ENCODE assay signal across 8 cellular contexts in the genomic region with DNA sequence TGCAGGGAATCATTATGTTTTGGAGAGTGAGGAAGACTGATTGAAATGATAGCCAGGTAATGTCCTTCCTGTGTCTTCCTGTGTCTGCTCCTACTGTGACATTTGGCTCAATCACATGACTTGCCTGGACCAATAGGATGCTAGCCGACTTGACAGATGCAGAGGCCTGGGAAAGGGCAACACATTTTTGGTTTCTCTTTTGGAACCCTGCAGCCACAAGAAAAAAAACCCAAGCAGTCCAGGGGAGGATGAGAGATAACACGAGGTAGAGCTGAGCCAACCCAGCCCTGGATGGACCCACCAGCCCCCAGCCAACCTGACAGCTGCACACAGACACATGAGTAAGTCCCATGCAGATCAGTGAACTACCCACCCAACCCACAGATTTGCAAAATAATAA.
DNase-seq lines count a peak whose midpoint lies in the region; ATAC-seq, FAIRE-seq and TF ChIP-seq lines count a peak whose summit lies in the region.

No MANE protein-coding gene starts in this region.

- no peaks in the 10 kb centered on the region for H4K20me1 ChIP-seq in GM12878 (ENCODE audit: control insufficient read depth, insufficient read depth)

- H3K9ac ChIP-seq in GM12878 (ENCODE audit: control insufficient read depth, insufficient read depth, low read length), result no peak overlapping the region; the same call in 1 of the 2 replicates

- SMC1A ChIA-PET in GM12878 (lab: Charles Lee; ENCODE audit: uncharacterized antibody, unreplicated experiment), result interaction anchor here (0.8 to 1.3 kb wide), 4 partner anchors 79 to 253 kb away, joined by 3 to 4 read pairs (median 3); no protein-coding TSS in a partner anchor

- peak; percentile 89 for FAIRE-seq in GM12878 (lab: Jason Lieb, UNC)

- no peaks in the 10 kb centered on the region for H3K36me3 ChIP-seq in GM12878 (ENCODE audit: control insufficient read depth in 2 of 2, insufficient read depth in 2 of 2, low read length in 1 of 2)
- no peaks in the 10 kb centered on the region for H3K36me3 ChIP-seq in sigmoid colon

- H3K4me1 ChIP-seq in GM12878 (ENCODE audit: control insufficient read depth, insufficient read depth, low read length) (peaks cover 10% of the 10 kb centered on the region), sigmoid colon (no peaks in the 10 kb centered on the region)

- TF ChIP-seq EP300 in GM12878 (IDR thresholded peaks at IDR 0.05; ENCODE audit: borderline replicate concordance in 1 of 2, control insufficient read depth in 1 of 2, low read depth in 2 of 2, low read length in 2 of 2) (no peak), sigmoid colon (IDR thresholded peaks at IDR 0.05) (no peak)

- 7% methylated on average over 2 of the region's 2 CpGs for WGBS in GM12878 (ENCODE audit: insufficient coverage, insufficient replicate concordance, low lambda C conversion rate, missing lambda C conversion rate)
- WGBS in sigmoid colon, 2 donors, result 64 to 77% methylated on average over 2 of the region's 2 CpGs

- no peak for TF ChIP-seq POLR2A in GM18505 (IDR thresholded peaks at IDR 0.05; ENCODE audit: borderline replicate concordance, extremely low read depth, insufficient read depth, insufficient read length)
- 0 out of 2 replicates have a peak, but pooled peaks have one; percentile 31 for TF ChIP-seq POLR2A in GM12878 (IDR thresholded peaks at IDR 0.05; ENCODE audit: low read depth, low read length)
- no peak for TF ChIP-seq POLR2A in sigmoid colon (IDR thresholded peaks at IDR 0.05)

- TF ChIP-seq CTCF in GM12878 (IDR thresholded peaks at IDR 0.05 in 2 of 3, conservative IDR thresholded peaks at IDR 0.05 in 1 of 3; ENCODE audit: control insufficient read depth in 2 of 3, extremely low read depth in 1 of 3, insufficient read depth in 1 of 3, low read depth in 3 of 3, low read length in 3 of 3) (no peak), sigmoid colon (IDR thresholded peaks at IDR 0.05) (no peak)

- H3K9me3 ChIP-seq in GM12878 (replicated peaks; ENCODE audit: control insufficient read depth, insufficient read depth, low read length) (peaks cover 8% of the 10 kb centered on the region; the same call in 2 of the 3 replicates), sigmoid colon (no peaks in the 10 kb centered on the region)

- no TSS peak for BruUV-seq in GM12878 (replicated peaks; lab: Mats Ljungman, UMichigan)

- no peak for TF ChIP-seq RAD21 in GM12878 (IDR thresholded peaks at IDR 0.05; ENCODE audit: insufficient read depth, low read depth, low read length)

- peak overlapping the region; percentile 22; the same call in 1 of the 2 replicates for H3K4me3 ChIP-seq in GM12878
- no peak overlapping the region for H3K4me3 ChIP-seq in sigmoid colon

- POLR2A ChIA-PET in GM12878 (lab: Charles Lee), result no interaction called here

- H3K27ac ChIP-seq in GM12878 (ENCODE audit: control insufficient read depth, insufficient read depth) (peak overlapping the region; percentile 52), sigmoid colon (no peak overlapping the region)

- peak overlapping the region; percentile 76 for H2AFZ ChIP-seq in GM12878 (ENCODE audit: control insufficient read depth, low read depth, low read length)

- H3K27me3 ChIP-seq in GM12878 (replicated peaks in 1 of 2; ENCODE audit: control insufficient read depth in 2 of 2, insufficient read depth in 2 of 2, low read length in 1 of 2) (no peaks in the 10 kb centered on the region), sigmoid colon (no peaks in the 10 kb centered on the region)

- in situ Hi-C loops in GM12878 (cut with MboI), result no loop called here

- ATAC-seq in GM18505 (IDR thresholded peaks at IDR 0.05; ENCODE audit: unreplicated experiment), result peak; percentile 61
- peak; percentile 91 for ATAC-seq in GM21390 (IDR thresholded peaks at IDR 0.05; ENCODE audit: unreplicated experiment)
- ATAC-seq in HG03175 (IDR thresholded peaks at IDR 0.05; ENCODE audit: unreplicated experiment), result peak; percentile 90
- ATAC-seq in GM12878, result peak; percentile 93
- no peak for ATAC-seq in Right ventricle myocardium superior (ENCODE audit: poor library complexity)

- intact Hi-C loops in GM12878 (cut with micrococcal nuclease; ENCODE audit: unreplicated experiment), result no loop called here
- intact Hi-C loops in Right ventricle myocardium superior (cut with DNase I), result no loop called here
- intact Hi-C loops in sigmoid colon (cut with DNase I), result no loop called here

- no peaks in the 10 kb centered on the region for H3K79me2 ChIP-seq in GM12878 (ENCODE audit: control insufficient read depth, insufficient read depth, low read length)

- H3K4me2 ChIP-seq in GM12878 (ENCODE audit: control insufficient read depth, insufficient read depth), result peak overlapping the region; percentile 34

- peak; percentile 94 for DNase-seq in GM12878 (ENCODE audit: low read depth, low spot score)
- DNase-seq in stimulated activated CD4-positive, alpha-beta T cell treated with anti-CD3 and anti-CD28 coated beads, Interleukin-4, amount 100 ng/mL, for 4 hours, result no peak
- DNase-seq in Right ventricle myocardium superior, result no peak
- no peak for DNase-seq in sigmoid colon
- no peak for DNase-seq in stimulated activated CD4-positive, alpha-beta T cell treated with anti-CD3 and anti-CD28 coated beads, Interleukin-12 subunit alpha, Interleukin-12 subunit beta, amount 100 ng/mL, for 4 hours

- RAD21 ChIA-PET in GM12878 (lab: Charles Lee; ENCODE audit: unreplicated experiment), result interaction anchor here (1.1 to 1.5 kb wide), 2 partner anchors 81 to 120 kb away, joined by 3 to 5 read pairs; no protein-coding TSS in a partner anchor

- CTCF ChIA-PET in GM12878 (lab: Yijun Ruan, JAX), result interaction anchor here (1.0 to 1.2 kb wide), 2 partner anchors 109 to 113 kb away, joined by 3 read pairs; no protein-coding TSS in a partner anchor

TF ChIP-seq in GM12878, 131 proteins besides CTCF, POLR2A, EP300 and RAD21 (continues in another document):
- TF ChIP-seq HCFC1 (IDR thresholded peaks at IDR 0.05; ENCODE audit: low read length) (no peak), IKZF2 (IDR thresholded peaks at IDR 0.05) (peak in 1 of 2 experiments; percentile 17; a peak in 1 of 4 replicates), RUNX3 (IDR thresholded peaks at IDR 0.05; ENCODE audit: low read length) (peak; percentile 71), NFYA (IDR thresholded peaks at IDR 0.05; ENCODE audit: borderline replicate concordance, low read depth, low read length) (no peak; the same call in 1 of the 2 replicates), RAD51 (IDR thresholded peaks at IDR 0.05) (peak; percentile 91)
- TF ChIP-seq, protein P1, sequence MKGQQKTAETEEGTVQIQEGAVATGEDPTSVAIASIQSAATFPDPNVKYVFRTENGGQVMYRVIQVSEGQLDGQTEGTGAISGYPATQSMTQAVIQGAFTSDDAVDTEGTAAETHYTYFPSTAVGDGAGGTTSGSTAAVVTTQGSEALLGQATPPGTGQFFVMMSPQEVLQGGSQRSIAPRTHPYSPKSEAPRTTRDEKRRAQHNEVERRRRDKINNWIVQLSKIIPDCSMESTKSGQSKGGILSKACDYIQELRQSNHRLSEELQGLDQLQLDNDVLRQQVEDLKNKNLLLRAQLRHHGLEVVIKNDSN (IDR thresholded peaks at IDR 0.05; ENCODE audit: borderline replicate concordance, extremely low read length, insufficient read depth, low read depth, low read length), result peak; percentile 75
- TF ChIP-seq, protein P2, sequence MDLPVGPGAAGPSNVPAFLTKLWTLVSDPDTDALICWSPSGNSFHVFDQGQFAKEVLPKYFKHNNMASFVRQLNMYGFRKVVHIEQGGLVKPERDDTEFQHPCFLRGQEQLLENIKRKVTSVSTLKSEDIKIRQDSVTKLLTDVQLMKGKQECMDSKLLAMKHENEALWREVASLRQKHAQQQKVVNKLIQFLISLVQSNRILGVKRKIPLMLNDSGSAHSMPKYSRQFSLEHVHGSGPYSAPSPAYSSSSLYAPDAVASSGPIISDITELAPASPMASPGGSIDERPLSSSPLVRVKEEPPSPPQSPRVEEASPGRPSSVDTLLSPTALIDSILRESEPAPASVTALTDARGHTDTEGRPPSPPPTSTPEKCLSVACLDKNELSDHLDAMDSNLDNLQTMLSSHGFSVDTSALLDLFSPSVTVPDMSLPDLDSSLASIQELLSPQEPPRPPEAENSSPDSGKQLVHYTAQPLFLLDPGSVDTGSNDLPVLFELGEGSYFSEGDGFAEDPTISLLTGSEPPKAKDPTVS (IDR thresholded peaks at IDR 0.05; ENCODE audit: low read depth, low read length), result no peak
- TF ChIP-seq, protein P3, sequence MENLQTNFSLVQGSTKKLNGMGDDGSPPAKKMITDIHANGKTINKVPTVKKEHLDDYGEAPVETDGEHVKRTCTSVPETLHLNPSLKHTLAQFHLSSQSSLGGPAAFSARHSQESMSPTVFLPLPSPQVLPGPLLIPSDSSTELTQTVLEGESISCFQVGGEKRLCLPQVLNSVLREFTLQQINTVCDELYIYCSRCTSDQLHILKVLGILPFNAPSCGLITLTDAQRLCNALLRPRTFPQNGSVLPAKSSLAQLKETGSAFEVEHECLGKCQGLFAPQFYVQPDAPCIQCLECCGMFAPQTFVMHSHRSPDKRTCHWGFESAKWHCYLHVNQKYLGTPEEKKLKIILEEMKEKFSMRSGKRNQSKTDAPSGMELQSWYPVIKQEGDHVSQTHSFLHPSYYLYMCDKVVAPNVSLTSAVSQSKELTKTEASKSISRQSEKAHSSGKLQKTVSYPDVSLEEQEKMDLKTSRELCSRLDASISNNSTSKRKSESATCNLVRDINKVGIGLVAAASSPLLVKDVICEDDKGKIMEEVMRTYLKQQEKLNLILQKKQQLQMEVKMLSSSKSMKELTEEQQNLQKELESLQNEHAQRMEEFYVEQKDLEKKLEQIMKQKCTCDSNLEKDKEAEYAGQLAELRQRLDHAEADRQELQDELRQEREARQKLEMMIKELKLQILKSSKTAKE (IDR thresholded peaks at IDR 0.05; ENCODE audit: low read depth, poor library complexity, severe bottlenecking), result no peak
- TF ChIP-seq, protein P4, sequence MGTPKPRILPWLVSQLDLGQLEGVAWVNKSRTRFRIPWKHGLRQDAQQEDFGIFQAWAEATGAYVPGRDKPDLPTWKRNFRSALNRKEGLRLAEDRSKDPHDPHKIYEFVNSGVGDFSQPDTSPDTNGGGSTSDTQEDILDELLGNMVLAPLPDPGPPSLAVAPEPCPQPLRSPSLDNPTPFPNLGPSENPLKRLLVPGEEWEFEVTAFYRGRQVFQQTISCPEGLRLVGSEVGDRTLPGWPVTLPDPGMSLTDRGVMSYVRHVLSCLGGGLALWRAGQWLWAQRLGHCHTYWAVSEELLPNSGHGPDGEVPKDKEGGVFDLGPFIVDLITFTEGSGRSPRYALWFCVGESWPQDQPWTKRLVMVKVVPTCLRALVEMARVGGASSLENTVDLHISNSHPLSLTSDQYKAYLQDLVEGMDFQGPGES (IDR thresholded peaks at IDR 0.05), result no peak
- TF ChIP-seq, protein P5, sequence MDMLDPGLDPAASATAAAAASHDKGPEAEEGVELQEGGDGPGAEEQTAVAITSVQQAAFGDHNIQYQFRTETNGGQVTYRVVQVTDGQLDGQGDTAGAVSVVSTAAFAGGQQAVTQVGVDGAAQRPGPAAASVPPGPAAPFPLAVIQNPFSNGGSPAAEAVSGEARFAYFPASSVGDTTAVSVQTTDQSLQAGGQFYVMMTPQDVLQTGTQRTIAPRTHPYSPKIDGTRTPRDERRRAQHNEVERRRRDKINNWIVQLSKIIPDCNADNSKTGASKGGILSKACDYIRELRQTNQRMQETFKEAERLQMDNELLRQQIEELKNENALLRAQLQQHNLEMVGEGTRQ (IDR thresholded peaks at IDR 0.05; ENCODE audit: borderline replicate concordance, low read depth, low read length), result peak; percentile 32
